In genomic region chr15:61198722-61199121, GRCh38 we compare ENCODE assay signal across 27 cellular contexts.
"Had no signal": no experiment of that assay in that cellular context is flagged by ENCODE, and none has a peak within 500 bp of the region (broad histone marks: within the 10 kb centered on the region; RNA-seq: fewer than 3 reads in every experiment).

No MANE protein-coding gene starts in this region.

- H3K27me3 ChIP-seq: neutrophil, ovary, suprapubic skin, tibial artery, upper lobe of right lung had no signal

- H3K4me3 Mint-ChIP-seq: activated CD4-positive, alpha-beta T cell treated with anti-CD3 and anti-CD28 coated beads, Interleukin-2, amount 10 ng/mL, durations not matched to agents 7 days and 5 days; activated CD8-positive, alpha-beta T cell treated with anti-CD3 and anti-CD28 coated beads for 36 hours; activated naive CD4-positive, alpha-beta T cell treated with anti-CD3 and anti-CD28 coated beads, Interleukin-2, amount 50 U/mL, for 24 hours; central memory CD8-positive, alpha-beta T cell; dendritic cell treated with granulocyte-macrophage colony-stimulating factor and Interleukin-4, amounts not matched to agents 40 ng/mL and 50 ng/mL, for 4 days; immature natural killer cell; natural killer cell treated with Interleukin-12 subunit alpha and Interleukin-12 subunit beta and Interleukin-15 and Interleukin-18, amount 100 ng/mL, for 72 hours; stimulated activated memory B cell treated with anti-CD40 and anti-IgM and Interleukin-4, amounts not matched to agents 10 μg/mL and 1 μg/mL and 100 μg/mL, for 72 hours had no signal

- DNase-seq: activated CD4-positive, alpha-beta T cell treated with anti-CD3 and anti-CD28 coated beads for 1 hour; activated CD4-positive, alpha-beta T cell treated with anti-CD3 and anti-CD28 coated beads, Interleukin-2, amount 10 ng/mL, durations not matched to agents 7 days and 5 days; activated CD8-positive, alpha-beta T cell treated with anti-CD3 and anti-CD28 coated beads for 36 hours; activated T-cell treated with anti-CD3 and anti-CD28 coated beads, Interleukin-2, amount 50 U/mL, for 48 hours; effector CD8-positive, alpha-beta T cell; glutamatergic neuron; immature natural killer cell; kidney; left colon; ovary; retina; small intestine; stimulated activated CD4-positive, alpha-beta T cell treated with anti-CD3 and anti-CD28 coated beads, Interleukin-1b, Interleukin-23, amount 100 ng/mL, for 48 hours; stimulated activated CD4-positive, alpha-beta T cell treated with anti-CD3 and anti-CD28 coated beads, Interleukin-4, amount 100 ng/mL, for 4 hours; stimulated activated CD8-positive, alpha-beta memory T cell treated with anti-CD3 and anti-CD28 coated beads, Interleukin-4, amount 100 ng/mL, for 48 hours; tibial artery; upper lobe of right lung had no signal

- H3K4me1 Mint-ChIP-seq: activated CD4-positive, alpha-beta T cell treated with anti-CD3 and anti-CD28 coated beads, Interleukin-2, amount 10 ng/mL, durations not matched to agents 7 days and 5 days; activated naive CD4-positive, alpha-beta T cell treated with anti-CD3 and anti-CD28 coated beads, Interleukin-2, amount 50 U/mL, for 24 hours; central memory CD8-positive, alpha-beta T cell; immature natural killer cell; stimulated activated memory B cell treated with anti-CD40 and anti-IgM and Interleukin-4, amounts not matched to agents 10 μg/mL and 1 μg/mL and 100 μg/mL, for 72 hours had no signal

- H3K36me3 Mint-ChIP-seq: activated naive CD4-positive, alpha-beta T cell treated with anti-CD3 and anti-CD28 coated beads, Interleukin-2, amount 50 U/mL, for 24 hours; immature natural killer cell; natural killer cell treated with Interleukin-12 subunit alpha and Interleukin-12 subunit beta and Interleukin-15 and Interleukin-18, amount 100 ng/mL, for 72 hours; stimulated activated memory B cell treated with anti-CD40 and anti-IgM and Interleukin-4, amounts not matched to agents 10 μg/mL and 1 μg/mL and 100 μg/mL, for 72 hours had no signal

- H3K27ac Mint-ChIP-seq: activated CD4-positive, alpha-beta T cell treated with anti-CD3 and anti-CD28 coated beads, Interleukin-2, amount 10 ng/mL, durations not matched to agents 7 days and 5 days; activated CD8-positive, alpha-beta T cell treated with anti-CD3 and anti-CD28 coated beads for 36 hours; activated naive CD4-positive, alpha-beta T cell treated with anti-CD3 and anti-CD28 coated beads, Interleukin-2, amount 50 U/mL, for 24 hours; activated T-helper 2 cell treated with anti-CD3 and anti-CD28 coated beads, Interferon-gamma antibody, Interleukin-2, Interleukin-4, amounts not matched to agents 10 μg/mL and 5 μg/mL and 100 μg/mL, durations not matched to agents 14 hours and 24 hours and 36 hours; dendritic cell treated with granulocyte-macrophage colony-stimulating factor and Interleukin-4, amounts not matched to agents 40 ng/mL and 50 ng/mL, for 4 days; immature natural killer cell; natural killer cell treated with Interleukin-12 subunit alpha and Interleukin-12 subunit beta and Interleukin-15 and Interleukin-18, amount 100 ng/mL, for 72 hours; progenitor cell of endocrine pancreas; stimulated activated memory B cell treated with anti-CD40 and anti-IgM and Interleukin-4, amounts not matched to agents 10 μg/mL and 1 μg/mL and 100 μg/mL, for 72 hours had no signal

- H3K9me3 ChIP-seq: neutrophil, ovary, suprapubic skin, tibial artery, upper lobe of right lung had no signal

- H3K36me3 ChIP-seq: neutrophil, ovary, suprapubic skin, tibial artery, upper lobe of right lung had no signal

- H3K4me1 ChIP-seq: suprapubic skin, upper lobe of right lung had no signal

- H3K9me3 Mint-ChIP-seq: activated CD4-positive, alpha-beta T cell treated with anti-CD3 and anti-CD28 coated beads, Interleukin-2, amount 10 ng/mL, durations not matched to agents 7 days and 5 days; activated CD8-positive, alpha-beta T cell treated with anti-CD3 and anti-CD28 coated beads for 36 hours; activated naive CD4-positive, alpha-beta T cell treated with anti-CD3 and anti-CD28 coated beads, Interleukin-2, amount 50 U/mL, for 24 hours; activated T-helper 2 cell treated with anti-CD3 and anti-CD28 coated beads, Interferon-gamma antibody, Interleukin-2, Interleukin-4, amounts not matched to agents 10 μg/mL and 5 μg/mL and 100 μg/mL, durations not matched to agents 14 hours and 24 hours and 36 hours; central memory CD8-positive, alpha-beta T cell; dendritic cell treated with granulocyte-macrophage colony-stimulating factor and Interleukin-4, amounts not matched to agents 40 ng/mL and 50 ng/mL, for 4 days; immature natural killer cell; natural killer cell treated with Interleukin-12 subunit alpha and Interleukin-12 subunit beta and Interleukin-15 and Interleukin-18, amount 100 ng/mL, for 72 hours; stimulated activated memory B cell treated with anti-CD40 and anti-IgM and Interleukin-4, amounts not matched to agents 10 μg/mL and 1 μg/mL and 100 μg/mL, for 72 hours had no signal

- H3K4me3 ChIP-seq: ovary, suprapubic skin, tibial artery, upper lobe of right lung had no signal

- ATAC-seq: activated CD8-positive, alpha-beta T cell treated with anti-CD3 and anti-CD28 coated beads for 36 hours; left colon; natural killer cell treated with Interleukin-12 subunit alpha and Interleukin-12 subunit beta and Interleukin-15 and Interleukin-18, amount 100 ng/mL, for 72 hours; sciatic nerve; stimulated activated memory B cell treated with anti-CD40 and anti-IgM and Interleukin-4, amounts not matched to agents 10 μg/mL and 1 μg/mL and 100 μg/mL, for 72 hours; upper lobe of right lung had no signal

- H3K27ac ChIP-seq: neutrophil, ovary, suprapubic skin, tibial artery, upper lobe of right lung had no signal

- H3K27me3 Mint-ChIP-seq: dendritic cell treated with granulocyte-macrophage colony-stimulating factor and Interleukin-4, amounts not matched to agents 40 ng/mL and 50 ng/mL, for 4 days; stimulated activated memory B cell treated with anti-CD40 and anti-IgM and Interleukin-4, amounts not matched to agents 10 μg/mL and 1 μg/mL and 100 μg/mL, for 72 hours had no signal
